ENCODE assay signal across 2 cellular contexts in the genomic region with DNA sequence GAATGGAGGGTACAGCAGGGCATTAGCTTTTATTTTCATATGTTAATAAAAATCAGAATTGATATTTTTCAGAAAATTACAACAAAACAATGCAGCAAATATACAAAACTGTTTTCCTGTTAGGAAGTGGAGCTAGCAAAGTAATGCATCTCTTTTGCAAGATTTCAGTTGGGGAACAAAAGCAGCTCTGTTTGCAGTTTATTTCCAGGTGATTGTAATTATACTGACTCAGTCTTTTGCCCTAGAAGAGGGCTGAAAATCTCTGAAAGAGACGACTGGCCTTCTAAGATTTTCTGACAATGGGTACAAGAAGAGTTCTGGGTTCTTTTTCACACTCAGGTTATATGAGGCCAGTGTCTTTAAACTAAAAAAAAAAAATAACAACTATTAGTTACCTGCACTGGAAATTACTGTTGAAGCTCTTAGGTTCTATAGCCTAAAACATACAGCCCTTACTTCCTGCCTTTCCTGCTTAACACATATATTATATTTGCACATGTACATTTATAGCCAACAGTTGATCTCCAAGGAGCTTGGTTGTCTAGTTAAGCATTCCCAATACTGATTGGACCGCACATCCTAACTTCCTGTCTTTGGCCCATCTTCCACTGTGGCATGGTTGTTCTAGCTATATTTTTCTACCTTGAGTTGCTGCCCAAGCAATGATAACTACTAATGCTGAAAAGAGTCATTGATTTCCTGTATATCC.
TF ChIP-seq lines count a peak whose summit lies in the region.

No MANE protein-coding gene starts in this region.

TF ChIP-seq in A549, 52 proteins besides CTCF, POLR2A, EP300 and RAD21 (continued from another document):
- no peak for TF ChIP-seq SREBF2 (IDR thresholded peaks at IDR 0.05)
- TF ChIP-seq JUNB (IDR thresholded peaks at IDR 0.05): no peak
- TF ChIP-seq, protein P1, sequence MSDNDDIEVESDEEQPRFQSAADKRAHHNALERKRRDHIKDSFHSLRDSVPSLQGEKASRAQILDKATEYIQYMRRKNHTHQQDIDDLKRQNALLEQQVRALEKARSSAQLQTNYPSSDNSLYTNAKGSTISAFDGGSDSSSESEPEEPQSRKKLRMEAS (IDR thresholded peaks at IDR 0.05): no peak

TF ChIP-seq in IMR-90, 13 proteins besides CTCF, POLR2A, EP300 and RAD21 (continued from another document):
- TF ChIP-seq, protein P2, sequence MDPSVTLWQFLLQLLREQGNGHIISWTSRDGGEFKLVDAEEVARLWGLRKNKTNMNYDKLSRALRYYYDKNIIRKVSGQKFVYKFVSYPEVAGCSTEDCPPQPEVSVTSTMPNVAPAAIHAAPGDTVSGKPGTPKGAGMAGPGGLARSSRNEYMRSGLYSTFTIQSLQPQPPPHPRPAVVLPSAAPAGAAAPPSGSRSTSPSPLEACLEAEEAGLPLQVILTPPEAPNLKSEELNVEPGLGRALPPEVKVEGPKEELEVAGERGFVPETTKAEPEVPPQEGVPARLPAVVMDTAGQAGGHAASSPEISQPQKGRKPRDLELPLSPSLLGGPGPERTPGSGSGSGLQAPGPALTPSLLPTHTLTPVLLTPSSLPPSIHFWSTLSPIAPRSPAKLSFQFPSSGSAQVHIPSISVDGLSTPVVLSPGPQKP (IDR thresholded peaks at IDR 0.05; ENCODE audit: borderline replicate concordance, low read depth, low read length): no peak
